ENCODE assay signal across 14 cellular contexts in the genomic region with DNA sequence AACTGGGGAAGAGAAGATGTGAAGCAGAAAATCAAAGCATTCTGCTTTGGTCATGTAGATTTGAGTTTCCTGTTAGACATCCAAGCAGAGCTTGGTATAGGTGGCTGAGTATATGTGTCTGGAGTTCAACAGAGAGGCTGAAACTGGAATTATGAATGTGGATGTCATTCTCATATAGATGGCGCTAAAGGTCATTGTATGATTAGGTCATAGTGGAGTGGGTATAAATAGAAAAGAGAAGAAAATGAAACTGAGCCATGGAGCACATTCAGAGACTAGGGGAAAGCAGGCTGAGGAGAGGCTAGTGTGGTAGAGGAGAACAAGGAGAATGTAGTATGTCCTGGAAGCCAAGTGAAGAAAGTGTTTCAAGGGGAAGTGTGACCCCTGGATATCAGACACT.
DNase-seq lines count a peak whose midpoint lies in the region; ATAC-seq and TF ChIP-seq lines count a peak whose summit lies in the region.
"Had no signal": no experiment of that assay in that cellular context is flagged by ENCODE, and none has a peak within 500 bp of the region (broad histone marks: within the 10 kb centered on the region; RNA-seq: fewer than 3 reads in every experiment).

No MANE protein-coding gene starts in this region.

- no peak for TF ChIP-seq CTCF in activated CD8-positive, alpha-beta T cell treated with anti-CD3 and anti-CD28 coated beads for 36 hours (IDR thresholded peaks at IDR 0.05)
- no peak for TF ChIP-seq CTCF in MCF 10A (IDR thresholded peaks at IDR 0.05; ENCODE audit: unreplicated experiment)

- CTCF ChIA-PET in activated CD8-positive, alpha-beta T cell treated with anti-CD3 and anti-CD28 coated beads for 36 hours (lab: Charles Lee): no interaction called here
- CTCF ChIA-PET in activated CD8-positive, alpha-beta T cell treated with anti-CD3 and anti-CD28 coated beads, Interleukin-2, amount 10 ng/mL, durations not matched to agents 7 days and 5 days (lab: Charles Lee): no interaction called here
- CTCF ChIA-PET in MCF 10A (lab: Yijun Ruan, JAX): no interaction called here

- H3K9me3 Mint-ChIP-seq in activated CD8-positive, alpha-beta T cell treated with anti-CD3 and anti-CD28 coated beads for 36 hours: no peaks in the 10 kb centered on the region
- no peaks in the 10 kb centered on the region for H3K9me3 Mint-ChIP-seq in activated CD8-positive, alpha-beta T cell treated with anti-CD3 and anti-CD28 coated beads, Interleukin-2, amount 10 ng/mL, durations not matched to agents 7 days and 5 days (ENCODE audit: insufficient read depth)
- no peaks in the 10 kb centered on the region for H3K9me3 Mint-ChIP-seq in stimulated activated effector memory CD8-positive, alpha-beta T cell treated with anti-CD3 and anti-CD28 coated beads, Interleukin-12 subunit alpha, Interleukin-12 subunit beta, amount 100 ng/mL, for 72 hours
- no peaks in the 10 kb centered on the region for H3K9me3 Mint-ChIP-seq in MCF 10A (ENCODE audit: unreplicated experiment)
- H3K9me3 Mint-ChIP-seq: activated T-cell treated with anti-CD3 and anti-CD28 coated beads, Interleukin-2, amount 50 U/mL, for 24 hours; central memory CD8-positive, alpha-beta T cell had no signal

- intact Hi-C loops in activated CD8-positive, alpha-beta T cell treated with anti-CD3 and anti-CD28 coated beads for 36 hours (cut with micrococcal nuclease): loop anchor here (10.0 kb wide), 1 partner anchor 278 kb away; no protein-coding TSS in a partner anchor
- intact Hi-C loops in MCF 10A (cut with micrococcal nuclease): no loop called here

- peaks cover 2% of the 10 kb centered on the region for H3K4me1 Mint-ChIP-seq in activated CD8-positive, alpha-beta T cell treated with anti-CD3 and anti-CD28 coated beads for 36 hours (ENCODE audit: low read depth)
- H3K4me1 Mint-ChIP-seq in activated CD8-positive, alpha-beta T cell treated with anti-CD3 and anti-CD28 coated beads, Interleukin-2, amount 10 ng/mL, durations not matched to agents 7 days and 5 days (ENCODE audit: low read depth): no peaks in the 10 kb centered on the region
- H3K4me1 Mint-ChIP-seq in stimulated activated effector memory CD8-positive, alpha-beta T cell treated with anti-CD3 and anti-CD28 coated beads, Interleukin-12 subunit alpha, Interleukin-12 subunit beta, amount 100 ng/mL, for 72 hours: no peaks in the 10 kb centered on the region
- no peaks in the 10 kb centered on the region for H3K4me1 Mint-ChIP-seq in MCF 10A (ENCODE audit: insufficient read depth, unreplicated experiment)
- H3K4me1 Mint-ChIP-seq: central memory CD8-positive, alpha-beta T cell had no signal

- no TSS peak for BruUV-seq in MCF 10A (replicated peaks; lab: Mats Ljungman, UMichigan)

- H3K27me3 Mint-ChIP-seq in activated CD8-positive, alpha-beta T cell treated with anti-CD3 and anti-CD28 coated beads for 36 hours: peaks cover 5% of the 10 kb centered on the region
- H3K27me3 Mint-ChIP-seq in activated CD8-positive, alpha-beta T cell treated with anti-CD3 and anti-CD28 coated beads, Interleukin-2, amount 10 ng/mL, durations not matched to agents 7 days and 5 days (ENCODE audit: low read depth): peaks cover 7% of the 10 kb centered on the region
- H3K27me3 Mint-ChIP-seq in MCF 10A (ENCODE audit: insufficient read depth, unreplicated experiment): peaks cover 10% of the 10 kb centered on the region
- H3K27me3 Mint-ChIP-seq: central memory CD8-positive, alpha-beta T cell had no signal

- no peak overlapping the region for H3K4me3 Mint-ChIP-seq in activated CD8-positive, alpha-beta T cell treated with anti-CD3 and anti-CD28 coated beads for 36 hours
- H3K4me3 Mint-ChIP-seq in activated CD8-positive, alpha-beta T cell treated with anti-CD3 and anti-CD28 coated beads, Interleukin-2, amount 10 ng/mL, durations not matched to agents 7 days and 5 days: no peak overlapping the region
- H3K4me3 Mint-ChIP-seq in stimulated activated effector memory CD8-positive, alpha-beta T cell treated with anti-CD3 and anti-CD28 coated beads, Interleukin-12 subunit alpha, Interleukin-12 subunit beta, amount 100 ng/mL, for 72 hours: no peak overlapping the region
- H3K4me3 Mint-ChIP-seq in MCF 10A (ENCODE audit: unreplicated experiment): no peak overlapping the region
- H3K4me3 Mint-ChIP-seq: activated T-cell treated with anti-CD3 and anti-CD28 coated beads, Interleukin-2, amount 50 U/mL, for 24 hours; central memory CD8-positive, alpha-beta T cell had no signal

- no peaks in the 10 kb centered on the region for H3K36me3 Mint-ChIP-seq in activated CD8-positive, alpha-beta T cell treated with anti-CD3 and anti-CD28 coated beads for 36 hours (ENCODE audit: low read depth)
- no peaks in the 10 kb centered on the region for H3K36me3 Mint-ChIP-seq in activated CD8-positive, alpha-beta T cell treated with anti-CD3 and anti-CD28 coated beads, Interleukin-2, amount 10 ng/mL, durations not matched to agents 7 days and 5 days (ENCODE audit: low read depth)
- no peaks in the 10 kb centered on the region for H3K36me3 Mint-ChIP-seq in stimulated activated effector memory CD8-positive, alpha-beta T cell treated with anti-CD3 and anti-CD28 coated beads, Interleukin-12 subunit alpha, Interleukin-12 subunit beta, amount 100 ng/mL, for 72 hours
- H3K36me3 Mint-ChIP-seq in MCF 10A (ENCODE audit: insufficient read depth, unreplicated experiment): no peaks in the 10 kb centered on the region

- peak; percentile 69 for ATAC-seq in activated CD8-positive, alpha-beta T cell treated with anti-CD3 and anti-CD28 coated beads for 36 hours
- ATAC-seq in activated CD8-positive, alpha-beta T cell treated with anti-CD3 and anti-CD28 coated beads, Interleukin-2, amount 10 ng/mL, durations not matched to agents 7 days and 5 days: no peak
- ATAC-seq in HG02610 (IDR thresholded peaks at IDR 0.05; ENCODE audit: unreplicated experiment): peak; percentile 63
- ATAC-seq in stimulated activated effector memory CD8-positive, alpha-beta T cell treated with anti-CD3 and anti-CD28 coated beads, Interleukin-12 subunit alpha, Interleukin-12 subunit beta, amount 100 ng/mL, for 72 hours: peak; percentile 29
- ATAC-seq: sciatic nerve had no signal

- no peak for DNase-seq in activated CD8-positive, alpha-beta T cell treated with anti-CD3 and anti-CD28 coated beads for 36 hours
- DNase-seq in activated CD8-positive, alpha-beta T cell treated with anti-CD3 and anti-CD28 coated beads, Interleukin-2, amount 10 ng/mL, durations not matched to agents 7 days and 5 days: no peak
- DNase-seq in Kasumi-1 (lab: John Stamatoyannopoulos, UW): peak; percentile 48 to 53
- DNase-seq in stimulated activated effector memory CD8-positive, alpha-beta T cell treated with anti-CD3 and anti-CD28 coated beads, Interleukin-12 subunit alpha, Interleukin-12 subunit beta, amount 100 ng/mL, for 72 hours (ENCODE audit: low spot score in 2 of 2): no peak
- no peak for DNase-seq in EL
- no peak for DNase-seq in occipital lobe (lab: John Stamatoyannopoulos, UW)
- no peak for DNase-seq in MCF 10A (ENCODE audit: unreplicated experiment)
- DNase-seq: activated T-cell treated with anti-CD3 and anti-CD28 coated beads, Interleukin-2, amount 50 U/mL, for 24 hours; foreskin fibroblast; mesendoderm; T-helper 1 cell had no signal

- no peak overlapping the region for H3K27ac Mint-ChIP-seq in activated CD8-positive, alpha-beta T cell treated with anti-CD3 and anti-CD28 coated beads for 36 hours
- no peak overlapping the region for H3K27ac Mint-ChIP-seq in activated CD8-positive, alpha-beta T cell treated with anti-CD3 and anti-CD28 coated beads, Interleukin-2, amount 10 ng/mL, durations not matched to agents 7 days and 5 days
- no peak overlapping the region for H3K27ac Mint-ChIP-seq in stimulated activated effector memory CD8-positive, alpha-beta T cell treated with anti-CD3 and anti-CD28 coated beads, Interleukin-12 subunit alpha, Interleukin-12 subunit beta, amount 100 ng/mL, for 72 hours
- H3K27ac Mint-ChIP-seq in MCF 10A (ENCODE audit: low read depth, unreplicated experiment): no peak overlapping the region
- H3K27ac Mint-ChIP-seq: activated T-cell treated with anti-CD3 and anti-CD28 coated beads, Interleukin-2, amount 50 U/mL, for 24 hours had no signal

- POLR2A ChIA-PET in activated CD8-positive, alpha-beta T cell treated with anti-CD3 and anti-CD28 coated beads for 36 hours (lab: Charles Lee): no interaction called here
- POLR2A ChIA-PET in activated CD8-positive, alpha-beta T cell treated with anti-CD3 and anti-CD28 coated beads, Interleukin-2, amount 10 ng/mL, durations not matched to agents 7 days and 5 days (lab: Charles Lee): no interaction called here
- POLR2A ChIA-PET in MCF 10A (lab: Yijun Ruan, JAX): no interaction called here

Comparison
In these comparisons a context has a peak if more than half of its experiments do, and no peak if none do; other contexts are left out.
1. DNase-seq: peak in Kasumi-1 (2 of 2); none in activated CD8-positive, alpha-beta T cell treated with anti-CD3 and anti-CD28 coated beads for 36 hours (single experiment), activated CD8-positive, alpha-beta T cell treated with anti-CD3 and anti-CD28 coated beads, Interleukin-2, amount 10 ng/mL, durations not matched to agents 7 days and 5 days (single experiment), stimulated activated effector memory CD8-positive, alpha-beta T cell treated with anti-CD3 and anti-CD28 coated beads, Interleukin-12 subunit alpha, Interleukin-12 subunit beta, amount 100 ng/mL, for 72 hours (0 of 2), EL (single experiment), occipital lobe (single experiment) and MCF 10A (single experiment).